1 cellular context compared by ENCODE assay signal in genomic region chr6:128667339-128667858, GRCh38.
TF ChIP-seq lines count a peak whose summit lies in the region.

No MANE protein-coding gene starts in this region.

TF ChIP-seq in GM23338, 12 proteins besides CTCF, POLR2A, EP300 and RAD21 (continued from another document):
- no peak for TF ChIP-seq ZNF462 (CRISPR knock-in tag; IDR thresholded peaks at IDR 0.05)
- TF ChIP-seq REST (IDR thresholded peaks at IDR 0.05; ENCODE audit: unreplicated experiment): no peak
